ENCODE assay signal across 23 cellular contexts in genomic region chr1:43053040-43053439, GRCh38.
"Had no signal": no experiment of that assay in that cellular context is flagged by ENCODE, and none has a peak within 500 bp of the region (broad histone marks: within the 10 kb centered on the region; RNA-seq: fewer than 3 reads in every experiment).

No MANE protein-coding gene starts in this region.

- H3K27me3 ChIP-seq: esophagus squamous epithelium, neutrophil, pancreas, right atrium auricular region, vagina had no signal

- ATAC-seq: activated T-helper 17 cell treated with anti-CD3 and anti-CD28 coated beads, Interleukin-2, amount 50 U/mL, for 72 hours; gastroesophageal sphincter; left ventricle myocardium superior; naive thymus-derived CD4-positive, alpha-beta T cell; pancreas; psoas muscle; stimulated activated effector memory CD8-positive, alpha-beta T cell treated with anti-CD3 and anti-CD28 coated beads, Interleukin-12 subunit alpha, Interleukin-12 subunit beta, amount 100 ng/mL, for 72 hours; stimulated activated naive CD8-positive, alpha-beta T cell treated with anti-CD3 and anti-CD28 coated beads, Interleukin-15, amount 100 ng/mL, for 72 hours; T-cell had no signal

- H3K9me3 ChIP-seq: esophagus squamous epithelium, gastroesophageal sphincter, neutrophil, pancreas, psoas muscle, right atrium auricular region, tibial artery, vagina had no signal

- H3K27ac Mint-ChIP-seq: activated naive CD8-positive, alpha-beta T cell treated with anti-CD3 and anti-CD28 coated beads for 36 hours; activated T-cell treated with anti-CD3 and anti-CD28 coated beads, Interleukin-2, amount 50 U/mL, for 24 hours; activated T-helper 17 cell treated with anti-CD3 and anti-CD28 coated beads, Interleukin-2, amount 50 U/mL, for 72 hours; stimulated activated effector memory CD8-positive, alpha-beta T cell treated with anti-CD3 and anti-CD28 coated beads, Interleukin-12 subunit alpha, Interleukin-12 subunit beta, amount 100 ng/mL, for 72 hours; stimulated activated naive CD8-positive, alpha-beta T cell treated with anti-CD3 and anti-CD28 coated beads, Interleukin-15, amount 100 ng/mL, for 72 hours; T-cell; T-helper 2 cell treated with Interferon-gamma antibody and Interleukin-4, amounts not matched to agents 5 μg/mL and 100 μg/mL, for 36 hours had no signal

- FAIRE-seq: islet of Langerhans, pancreas had no signal

- H3K4me3 Mint-ChIP-seq: activated naive CD8-positive, alpha-beta T cell treated with anti-CD3 and anti-CD28 coated beads for 36 hours; activated T-cell treated with anti-CD3 and anti-CD28 coated beads, Interleukin-2, amount 50 U/mL, for 24 hours; activated T-helper 17 cell treated with anti-CD3 and anti-CD28 coated beads, Interleukin-2, amount 50 U/mL, for 72 hours; naive thymus-derived CD4-positive, alpha-beta T cell; stimulated activated effector memory CD8-positive, alpha-beta T cell treated with anti-CD3 and anti-CD28 coated beads, Interleukin-12 subunit alpha, Interleukin-12 subunit beta, amount 100 ng/mL, for 72 hours; stimulated activated naive CD8-positive, alpha-beta T cell treated with anti-CD3 and anti-CD28 coated beads, Interleukin-15, amount 100 ng/mL, for 72 hours; T-cell; T-helper 2 cell treated with Interferon-gamma antibody and Interleukin-4, amounts not matched to agents 5 μg/mL and 100 μg/mL, for 36 hours had no signal

- H3K4me1 ChIP-seq: gastroesophageal sphincter, pancreas, psoas muscle, right atrium auricular region had no signal

- H3K36me3 ChIP-seq: esophagus squamous epithelium, gastroesophageal sphincter, neutrophil, pancreas, right atrium auricular region, tibial artery, vagina had no signal

- H3K27ac ChIP-seq: coronary artery, esophagus squamous epithelium, gastroesophageal sphincter, neutrophil, pancreas, psoas muscle, right atrium auricular region, tibial artery, vagina had no signal

- H3K4me3 ChIP-seq: coronary artery, esophagus squamous epithelium, gastroesophageal sphincter, pancreas, psoas muscle, right atrium auricular region, tibial artery, vagina had no signal

- H3K9me3 Mint-ChIP-seq: activated naive CD8-positive, alpha-beta T cell treated with anti-CD3 and anti-CD28 coated beads for 36 hours; activated T-cell treated with anti-CD3 and anti-CD28 coated beads, Interleukin-2, amount 50 U/mL, for 24 hours; stimulated activated naive CD8-positive, alpha-beta T cell treated with anti-CD3 and anti-CD28 coated beads, Interleukin-15, amount 100 ng/mL, for 72 hours; T-cell; T-helper 2 cell treated with Interferon-gamma antibody and Interleukin-4, amounts not matched to agents 5 μg/mL and 100 μg/mL, for 36 hours had no signal

- H3K36me3 Mint-ChIP-seq: T-cell had no signal

- DNase-seq: activated CD4-positive, alpha-beta T cell treated with anti-CD3 and anti-CD28 coated beads for 1 hour; activated naive CD8-positive, alpha-beta T cell treated with anti-CD3 and anti-CD28 coated beads for 36 hours; activated T-cell treated with anti-CD3 and anti-CD28 coated beads, Interleukin-2, amount 50 U/mL, for 24 hours; amniotic stem cell; cerebellar nuclear complex; esophagus squamous epithelium; head of caudate nucleus; left ventricle myocardium superior; naive thymus-derived CD4-positive, alpha-beta T cell; pancreas; psoas muscle; stimulated activated naive CD8-positive, alpha-beta T cell treated with anti-CD3 and anti-CD28 coated beads, Interleukin-15, amount 100 ng/mL, for 72 hours; T-cell; tibial artery had no signal

- H3K27me3 Mint-ChIP-seq: activated naive CD8-positive, alpha-beta T cell treated with anti-CD3 and anti-CD28 coated beads for 36 hours; stimulated activated naive CD8-positive, alpha-beta T cell treated with anti-CD3 and anti-CD28 coated beads, Interleukin-15, amount 100 ng/mL, for 72 hours had no signal
